Comparison of ENCODE assay signal across 37 cellular contexts in genomic region chr12:53699673-53700015, GRCh38. TPM values are rescaled to one million over a fixed set of nuclear protein-coding genes. Genes with fewer than 3 reads are reported as not detected.
"Had no signal": no experiment of that assay in that cellular context is flagged by ENCODE, and none has a peak within 500 bp of the region (broad histone marks: within the 10 kb centered on the region; RNA-seq: fewer than 3 reads in every experiment).

No MANE protein-coding gene starts in this region.

- H3K36me3 ChIP-seq: ascending aorta, breast epithelium, Peyer's patch had no signal

- H3K4me1 ChIP-seq: breast epithelium had no signal

- H3K4me3 ChIP-seq: ascending aorta, breast epithelium, K562, Peyer's patch had no signal

- H3K9me3 ChIP-seq: ascending aorta, breast epithelium, Peyer's patch had no signal

- H3K4me3 Mint-ChIP-seq: activated CD4-positive, alpha-beta T cell treated with anti-CD3 and anti-CD28 coated beads, Interleukin-2, amount 10 ng/mL, durations not matched to agents 24 days and 14 days; activated CD8-positive, alpha-beta T cell treated with anti-CD3 and anti-CD28 coated beads for 36 hours; activated naive CD4-positive, alpha-beta T cell treated with anti-CD3 and anti-CD28 coated beads, Interleukin-2, amount 50 U/mL, for 24 hours; activated naive CD8-positive, alpha-beta T cell treated with anti-CD3 and anti-CD28 coated beads, Interleukin-2, amount 10 ng/mL, durations not matched to agents 7 days and 5 days; activated T-cell treated with anti-CD3 and anti-CD28 coated beads, Interleukin-2, amount 50 U/mL, for 72 hours; activated T-helper 17 cell treated with anti-CD3 and anti-CD28 coated beads, Interleukin-2, amount 50 U/mL, for 72 hours had no signal

- DNase-seq: activated CD4-positive, alpha-beta T cell treated with anti-CD3 and anti-CD28 coated beads, Interleukin-2, amount 10 ng/mL, durations not matched to agents 24 days and 14 days; activated CD4-positive, alpha-beta T cell treated with anti-CD3 and anti-CD28 coated beads, Interleukin-2, amount 50 U/mL, for 4 hours; activated CD8-positive, alpha-beta T cell treated with anti-CD3 and anti-CD28 coated beads for 36 hours; activated effector memory CD4-positive, alpha-beta T cell treated with anti-CD3 and anti-CD28 coated beads, Interleukin-2, amount 50 U/mL, for 16 hours; activated naive CD4-positive, alpha-beta T cell treated with Interleukin-2 at 50 U/mL for 16 hours; activated naive CD8-positive, alpha-beta T cell treated with anti-CD3 and anti-CD28 coated beads, Interleukin-2, amount 10 ng/mL, durations not matched to agents 7 days and 5 days; activated T-cell treated with anti-CD3 and anti-CD28 coated beads, Interleukin-2, amount 50 U/mL, for 1 hour; activated T-cell treated with anti-CD3 and anti-CD28 coated beads, Interleukin-2, amount 50 U/mL, for 72 hours; amygdala; cerebellar nuclear complex; NCI-H1092 treated with DMSO at 0.1 percent for 48 hours; NCI-H1436; NCI-H1694; NCI-H1930; NCI-H2081 treated with DMSO at 0.1 percent for 48 hours; NCI-H2171; NCI-H510A; NCI-H526 treated with DMSO at 0.1 percent for 48 hours; NCI-H82; NK-92 treated with Interleukin-12 subunit alpha and Interleukin-12 subunit beta, amount 100 ng/mL, for 24 hours; PC-3; Peyer's patch; RPMI8226; SHP77 treated with DMSO at 0.1 percent for 48 hours; SW 1271; T-helper 1 cell; T-helper 2 cell; T-helper 9 cell had no signal

- H3K36me3 Mint-ChIP-seq: activated naive CD4-positive, alpha-beta T cell treated with anti-CD3 and anti-CD28 coated beads, Interleukin-2, amount 50 U/mL, for 24 hours; activated naive CD8-positive, alpha-beta T cell treated with anti-CD3 and anti-CD28 coated beads, Interleukin-2, amount 10 ng/mL, durations not matched to agents 7 days and 5 days had no signal

- H3K27ac ChIP-seq: ascending aorta, breast epithelium, Peyer's patch had no signal

- H3K27ac Mint-ChIP-seq: activated CD4-positive, alpha-beta T cell treated with anti-CD3 and anti-CD28 coated beads, Interleukin-2, amount 10 ng/mL, durations not matched to agents 24 days and 14 days; activated CD8-positive, alpha-beta T cell treated with anti-CD3 and anti-CD28 coated beads for 36 hours; activated naive CD4-positive, alpha-beta T cell treated with anti-CD3 and anti-CD28 coated beads, Interleukin-2, amount 50 U/mL, for 24 hours; activated naive CD8-positive, alpha-beta T cell treated with anti-CD3 and anti-CD28 coated beads, Interleukin-2, amount 10 ng/mL, durations not matched to agents 7 days and 5 days; activated T-cell treated with anti-CD3 and anti-CD28 coated beads, Interleukin-2, amount 50 U/mL, for 72 hours; activated T-helper 17 cell treated with anti-CD3 and anti-CD28 coated beads, Interleukin-2, amount 50 U/mL, for 72 hours had no signal

- H3K9me3 Mint-ChIP-seq: activated CD4-positive, alpha-beta T cell treated with anti-CD3 and anti-CD28 coated beads, Interleukin-2, amount 10 ng/mL, durations not matched to agents 24 days and 14 days; activated CD8-positive, alpha-beta T cell treated with anti-CD3 and anti-CD28 coated beads for 36 hours; activated naive CD4-positive, alpha-beta T cell treated with anti-CD3 and anti-CD28 coated beads, Interleukin-2, amount 50 U/mL, for 24 hours; activated naive CD8-positive, alpha-beta T cell treated with anti-CD3 and anti-CD28 coated beads, Interleukin-2, amount 10 ng/mL, durations not matched to agents 7 days and 5 days; activated T-cell treated with anti-CD3 and anti-CD28 coated beads, Interleukin-2, amount 50 U/mL, for 72 hours; activated T-helper 17 cell treated with anti-CD3 and anti-CD28 coated beads, Interleukin-2, amount 50 U/mL, for 72 hours had no signal

- ATAC-seq: activated CD8-positive, alpha-beta T cell treated with anti-CD3 and anti-CD28 coated beads for 36 hours; activated T-cell treated with anti-CD3 and anti-CD28 coated beads, Interleukin-2, amount 50 U/mL, for 72 hours; activated T-helper 17 cell treated with anti-CD3 and anti-CD28 coated beads, Interleukin-2, amount 50 U/mL, for 72 hours; K562; PC-3 had no signal

RNA-seq across cellular contexts. Expression of gene CISTR, which starts 52.1 kb away (rescaled TPM):
- total RNA-seq: activated CD4-positive, alpha-beta T cell treated with anti-CD3 and anti-CD28 coated beads, Interleukin-2, amount 10 ng/mL, durations not matched to agents 24 days and 14 days; activated CD8-positive, alpha-beta memory T cell treated with anti-CD3 and anti-CD28 coated beads for 36 hours; activated CD8-positive, alpha-beta T cell treated with anti-CD3 and anti-CD28 coated beads for 36 hours; activated naive CD8-positive, alpha-beta T cell treated with anti-CD3 and anti-CD28 coated beads, Interleukin-2, amount 10 ng/mL, durations not matched to agents 7 days and 5 days; activated T-cell treated with anti-CD3 and anti-CD28 coated beads, Interleukin-2, amount 50 U/mL, for 72 hours; activated T-helper 17 cell treated with anti-CD3 and anti-CD28 coated beads, Interleukin-2, amount 50 U/mL, for 72 hours; ascending aorta; breast epithelium; K562; M059J; PC-3; Peyer's patch; SK-MEL-5 had no signal
- polyA plus RNA-seq: adipose tissue, K562 had no signal
